Comparison of ENCODE assay signal across 4 cellular contexts in genomic region chr18:29549759-29550158, GRCh38.
"Had no signal": no experiment of that assay in that cellular context is flagged by ENCODE, and none has a peak within 500 bp of the region (broad histone marks: within the 10 kb centered on the region; RNA-seq: fewer than 3 reads in every experiment).

No MANE protein-coding gene starts in this region.

- H3K4me3 ChIP-seq: K562 had no signal

- ATAC-seq: HepG2, K562 had no signal

- DNase-seq: IMR-90 had no signal

- H3K27ac ChIP-seq: HL-60 had no signal
